ENCODE assay signal across 8 cellular contexts in genomic region chr18:9615280-9615797, GRCh38. TPM values are rescaled to one million over a fixed set of nuclear protein-coding genes. Genes with fewer than 3 reads are reported as not detected.
A peak's percentile ranks its signal among the peaks of the same experiment; 100 is the strongest.
DNase-seq lines count a peak whose midpoint lies in the region; ATAC-seq, FAIRE-seq and TF ChIP-seq lines count a peak whose summit lies in the region.

No MANE protein-coding gene starts in this region.

- H3K27ac ChIP-seq in keratinocyte (ENCODE audit: control insufficient read depth, insufficient read depth, low read length) (peak overlapping the region; percentile 97), stomach smooth muscle (ENCODE audit: low read length) (peak overlapping the region; percentile 87)

- H3K9me3 Mint-ChIP-seq in activated naive CD8-positive, alpha-beta T cell (ENCODE audit: low read depth) = no peaks in the 10 kb centered on the region

- no peaks in the 10 kb centered on the region for H3K9me1 ChIP-seq in keratinocyte (ENCODE audit: control insufficient read depth, extremely low read depth, insufficient read depth, low read length)

- H3K4me3 Mint-ChIP-seq in activated naive CD8-positive, alpha-beta T cell = peak overlapping the region; percentile 85

- H3K4me3 ChIP-seq in keratinocyte (ENCODE audit: control insufficient read depth in 2 of 3, extremely low read depth in 1 of 3, insufficient read depth in 2 of 3, low read depth in 1 of 3, low read length in 3 of 3) (peak overlapping the region; percentile 66 to 83 (median 75)), stomach smooth muscle (ENCODE audit: low read length in 2 of 2) (peak overlapping the region; percentile 73 to 76)

- H3K27ac Mint-ChIP-seq in activated naive CD8-positive, alpha-beta T cell = peak overlapping the region; percentile 84

- H3K9ac ChIP-seq in keratinocyte (ENCODE audit: control insufficient read depth, extremely low read depth, insufficient read depth, low read length) (peak overlapping the region; percentile 95), stomach smooth muscle (ENCODE audit: low read length in 2 of 2) (peak overlapping the region; percentile 71 to 80)

- dilution Hi-C loops in keratinocyte (cut with MboI; ENCODE audit: extremely low pct_ligation_motif_present, low sequenced_read_pairs) = no loop called here

- H3K36me3 ChIP-seq in keratinocyte (ENCODE audit: control insufficient read depth in 2 of 2, extremely low read depth in 1 of 2, insufficient read depth in 2 of 2, low read length in 2 of 2) (peaks cover 5 to 14% of the 10 kb centered on the region in 2 experiments), stomach smooth muscle (ENCODE audit: control insufficient read depth in 2 of 2, insufficient read depth in 2 of 2, low read length in 2 of 2) (peaks cover 6 to 7% of the 10 kb centered on the region in 2 donors)

- H3K4me1 Mint-ChIP-seq in activated naive CD8-positive, alpha-beta T cell (ENCODE audit: low read depth) = peaks cover 34% of the 10 kb centered on the region

- H3K4me2 ChIP-seq in keratinocyte (ENCODE audit: control insufficient read depth, extremely low read depth, insufficient read depth, low read depth, low read length) = peak overlapping the region; percentile 98

- H3K27me3 Mint-ChIP-seq in activated naive CD8-positive, alpha-beta T cell = no peaks in the 10 kb centered on the region

- FAIRE-seq in keratinocyte (lab: Jason Lieb, UNC) = peak; percentile 85

- no peaks in the 10 kb centered on the region for H3K27me3 ChIP-seq in keratinocyte (ENCODE audit: control insufficient read depth, extremely low read depth, insufficient read depth, low read length)
- no peaks in the 10 kb centered on the region for H3K27me3 ChIP-seq in stomach smooth muscle (ENCODE audit: control insufficient read depth in 1 of 2, insufficient read depth in 2 of 2, low read length in 2 of 2)

- H3K4me1 ChIP-seq in keratinocyte (ENCODE audit: control insufficient read depth, extremely low read depth, insufficient read depth, low read length) (peaks cover 50% of the 10 kb centered on the region), stomach smooth muscle (ENCODE audit: control insufficient read depth, insufficient read depth, low read length) (peaks cover 10% of the 10 kb centered on the region)

- H3K36me3 Mint-ChIP-seq in activated naive CD8-positive, alpha-beta T cell = peaks cover 5% of the 10 kb centered on the region

- H3K9me3 ChIP-seq in keratinocyte (ENCODE audit: control insufficient read depth, low read depth, low read length) (no peaks in the 10 kb centered on the region), stomach smooth muscle (ENCODE audit: control insufficient read depth in 2 of 2, low read length in 2 of 2) (no peaks in the 10 kb centered on the region)

- no peak overlapping the region for H2AFZ ChIP-seq in keratinocyte (ENCODE audit: control insufficient read depth, low read length)

- ATAC-seq in GM21825 (IDR thresholded peaks at IDR 0.05; ENCODE audit: unreplicated experiment) = no peak

- peaks cover 6% of the 10 kb centered on the region for H4K20me1 ChIP-seq in keratinocyte (ENCODE audit: control insufficient read depth, extremely low read depth, insufficient read depth, low read length)

- DNase-seq in NCI-H510A treated with DMSO at 0.1 percent for 48 hours (lab: John Stamatoyannopoulos, UW) = peak; percentile 49
- no peak for DNase-seq in NCI-H510A (lab: John Stamatoyannopoulos, UW)
- DNase-seq in keratinocyte (ENCODE audit: low read depth, low spot score) = no peak
- no peak for DNase-seq in stimulated activated CD4-positive, alpha-beta T cell treated with anti-CD3 and anti-CD28 coated beads, Interleukin-4, amount 100 ng/mL, for 4 hours
- DNase-seq in hepatic stellate cell (ENCODE audit: low spot score) = no peak

- peaks cover 44% of the 10 kb centered on the region for H3K79me2 ChIP-seq in keratinocyte (ENCODE audit: control insufficient read depth, insufficient read depth, low read length)

- TF ChIP-seq CTCF in keratinocyte (optimal IDR thresholded peaks at IDR 0.05 in 1 of 3, IDR thresholded peaks at IDR 0.05 in 1 of 3, conservative IDR thresholded peaks at IDR 0.05 in 1 of 3; ENCODE audit: extremely low read depth in 1 of 3, insufficient read depth in 2 of 3, low read length in 3 of 3) = no peak

RNA-seq across cellular contexts. Expression of gene PPP4R1, which starts 1.0 kb away (rescaled TPM):
- polyA plus RNA-seq in keratinocyte = 200 to 221 TPM (median 209 TPM) in 3 replicates
- polyA plus RNA-seq in keratinocyte (2011; ENCODE audit: low read depth) = 101 TPM
- 119 and 143 TPM in 2 replicates for polyA plus RNA-seq in keratinocyte (2011; cell fraction: cytosol; rRNA removed)
- 275 and 293 TPM in 2 replicates for polyA plus RNA-seq in keratinocyte (2011; cell fraction: nucleus; rRNA removed)
- polyA plus RNA-seq in keratinocyte (2012; ENCODE audit: low replicate concordance) = 83.8 and 102 TPM in 2 replicates
- polyA minus RNA-seq in keratinocyte = 216 to 410 TPM (median 387 TPM) in 3 replicates
- polyA minus RNA-seq in keratinocyte (2011; cell fraction: cytosol; rRNA and poly(A)+ RNA removed) = 124 TPM
- 142 and 262 TPM in 2 replicates for polyA minus RNA-seq in keratinocyte (2011; cell fraction: nucleus; rRNA and poly(A)+ RNA removed)
